ENCODE assay signal across 8 cellular contexts in genomic region chr17:7394452-7395191, GRCh38. TPM values are rescaled to one million over a fixed set of nuclear protein-coding genes. Genes with fewer than 3 reads are reported as not detected.
DNase-seq lines count a peak whose midpoint lies in the region; ATAC-seq and TF ChIP-seq lines count a peak whose summit lies in the region.

Gene PLSCR3 (minus strand): TSS chr17:7394525. CDS start chr17:7394110, 415 bp downstream.

- TF ChIP-seq CTCF in Calu3 (IDR thresholded peaks at IDR 0.05; ENCODE audit: unreplicated experiment) (peak; percentile 35), fibroblast of mammary gland (conservative IDR thresholded peaks at IDR 0.05; ENCODE audit: control insufficient read depth, insufficient read depth, low read depth, low read length) (peak; percentile 32), natural killer cell (IDR thresholded peaks at IDR 0.05) (no peak)

- H3K36me3 Mint-ChIP-seq in Calu3 (ENCODE audit: insufficient read depth, unreplicated experiment), result peaks cover 20% of the 10 kb centered on the region
- peaks cover 25% of the 10 kb centered on the region for H3K36me3 Mint-ChIP-seq in activated T-helper 2 cell treated with anti-CD3 and anti-CD28 coated beads, Interferon-gamma antibody, Interleukin-2, Interleukin-4, amounts not matched to agents 10 μg/mL and 5 μg/mL and 100 μg/mL, durations not matched to agents 14 hours and 24 hours and 36 hours (ENCODE audit: low read depth)
- H3K36me3 Mint-ChIP-seq in natural killer cell, result no peaks in the 10 kb centered on the region
- H3K36me3 Mint-ChIP-seq in stimulated activated naive B cell treated with anti-CD40 and anti-IgM and Interleukin-4, amounts not matched to agents 10 μg/mL and 1 μg/mL and 100 μg/mL, for 72 hours, result peaks cover 22 to 34% of the 10 kb centered on the region in 2 donors

- H3K9me3 ChIP-seq in HUES6 (ENCODE audit: control insufficient read depth, insufficient read depth, low read depth, low read length), result no peaks in the 10 kb centered on the region

- H3K4me3 ChIP-seq in HUES6 (ENCODE audit: low read depth, low read length) (peak within 1 kb of the TSS; percentile 66), fibroblast of mammary gland (ENCODE audit: control insufficient read depth, low read depth, low read length) (peak within 1 kb of the TSS; percentile 82)

- H3K4me3 Mint-ChIP-seq in Calu3 (ENCODE audit: low read depth, unreplicated experiment) (peak within 1 kb of the TSS; percentile 82), natural killer cell (peak within 1 kb of the TSS; percentile 96)
- H3K4me3 Mint-ChIP-seq in activated T-helper 2 cell treated with anti-CD3 and anti-CD28 coated beads, Interferon-gamma antibody, Interleukin-2, Interleukin-4, amounts not matched to agents 10 μg/mL and 5 μg/mL and 100 μg/mL, durations not matched to agents 14 hours and 24 hours and 36 hours (ENCODE audit: low read depth), result peak within 1 kb of the TSS; percentile 94
- H3K4me3 Mint-ChIP-seq in stimulated activated naive B cell treated with anti-CD40 and anti-IgM and Interleukin-4, amounts not matched to agents 10 μg/mL and 1 μg/mL and 100 μg/mL, for 72 hours, result peak within 1 kb of the TSS; percentile 79 to 99

- peak; percentile 65 for ATAC-seq in GM21367 (IDR thresholded peaks at IDR 0.05; ENCODE audit: unreplicated experiment)
- ATAC-seq in natural killer cell, result peak; percentile 88 to 96 (median 89)
- peak; percentile 89 to 90 for ATAC-seq in stimulated activated naive B cell treated with anti-CD40 and anti-IgM and Interleukin-4, amounts not matched to agents 10 μg/mL and 1 μg/mL and 100 μg/mL, for 72 hours (replicated peaks)

- H3K4me1 ChIP-seq in HUES6 (ENCODE audit: control insufficient read depth, insufficient read depth, low read length), result peaks cover 11% of the 10 kb centered on the region; the same call in 1 of the 2 replicates

- peak within 1 kb of the TSS; percentile 35 for H3K27ac Mint-ChIP-seq in Calu3 (ENCODE audit: unreplicated experiment)
- H3K27ac Mint-ChIP-seq in activated T-helper 2 cell treated with anti-CD3 and anti-CD28 coated beads, Interferon-gamma antibody, Interleukin-2, Interleukin-4, amounts not matched to agents 10 μg/mL and 5 μg/mL and 100 μg/mL, durations not matched to agents 14 hours and 24 hours and 36 hours, result peak within 1 kb of the TSS; percentile 91
- peak within 1 kb of the TSS; percentile 91 for H3K27ac Mint-ChIP-seq in natural killer cell
- peak within 1 kb of the TSS; percentile 99 for H3K27ac Mint-ChIP-seq in stimulated activated naive B cell treated with anti-CD40 and anti-IgM and Interleukin-4, amounts not matched to agents 10 μg/mL and 1 μg/mL and 100 μg/mL, for 72 hours

- H3K27me3 ChIP-seq in HUES6 (ENCODE audit: control insufficient read depth, insufficient read depth, low read length), result no peaks in the 10 kb centered on the region

- CTCF ChIA-PET in Calu3 (lab: Charles Lee), result interaction anchor here (0.6 to 1.4 kb wide), 4 partner anchors 9 to 136 kb away, joined by 3 to 6 read pairs (median 4); partner anchors contain the start of gene TMEM256

- peaks cover 26% of the 10 kb centered on the region for H3K36me3 ChIP-seq in HUES6 (ENCODE audit: control insufficient read depth, insufficient read depth, low read length)

- intact Hi-C loops in Calu3 (cut with micrococcal nuclease; ENCODE audit: unreplicated experiment), result no loop called here
- intact Hi-C loops in activated T-helper 2 cell treated with anti-CD3 and anti-CD28 coated beads, Interferon-gamma antibody, Interleukin-2, Interleukin-4, amounts not matched to agents 10 μg/mL and 5 μg/mL and 100 μg/mL, durations not matched to agents 14 hours and 24 hours and 36 hours (cut with micrococcal nuclease), result loop anchor here (1.0 to 5.0 kb wide), 2 partner anchors 10 to 42 kb away; partner anchors contain the start of genes KCTD11 and TMEM256
- intact Hi-C loops in natural killer cell (cut with micrococcal nuclease), result loop anchor here (1.0 kb wide), 1 partner anchor 10 kb away; the partner anchor contains the start of gene TMEM256

- H3K4me1 Mint-ChIP-seq in Calu3 (ENCODE audit: low read depth, unreplicated experiment) (peaks cover 8% of the 10 kb centered on the region), natural killer cell (peaks cover 9 to 20% of the 10 kb centered on the region in 2 donors)
- H3K4me1 Mint-ChIP-seq in activated T-helper 2 cell treated with anti-CD3 and anti-CD28 coated beads, Interferon-gamma antibody, Interleukin-2, Interleukin-4, amounts not matched to agents 10 μg/mL and 5 μg/mL and 100 μg/mL, durations not matched to agents 14 hours and 24 hours and 36 hours (ENCODE audit: low read depth), result peaks cover 15% of the 10 kb centered on the region
- H3K4me1 Mint-ChIP-seq in stimulated activated naive B cell treated with anti-CD40 and anti-IgM and Interleukin-4, amounts not matched to agents 10 μg/mL and 1 μg/mL and 100 μg/mL, for 72 hours, result peaks cover 13 to 22% of the 10 kb centered on the region in 2 donors

- BruUV-seq in Calu3 (replicated peaks; lab: Mats Ljungman, UMichigan), result no TSS peak

- no peaks in the 10 kb centered on the region for H3K27me3 Mint-ChIP-seq in Calu3 (ENCODE audit: unreplicated experiment)
- H3K27me3 Mint-ChIP-seq in activated T-helper 2 cell treated with anti-CD3 and anti-CD28 coated beads, Interferon-gamma antibody, Interleukin-2, Interleukin-4, amounts not matched to agents 10 μg/mL and 5 μg/mL and 100 μg/mL, durations not matched to agents 14 hours and 24 hours and 36 hours (ENCODE audit: low read depth), result no peaks in the 10 kb centered on the region
- H3K27me3 Mint-ChIP-seq in natural killer cell (ENCODE audit: low read depth in 2 of 2), result no peaks in the 10 kb centered on the region
- no peaks in the 10 kb centered on the region for H3K27me3 Mint-ChIP-seq in stimulated activated naive B cell treated with anti-CD40 and anti-IgM and Interleukin-4, amounts not matched to agents 10 μg/mL and 1 μg/mL and 100 μg/mL, for 72 hours

- H3K27ac ChIP-seq in HUES6 (ENCODE audit: low read depth, low read length), result no peak within 1 kb of the TSS

- H3K9me3 Mint-ChIP-seq in Calu3 (ENCODE audit: low read depth, unreplicated experiment), result no peaks in the 10 kb centered on the region
- H3K9me3 Mint-ChIP-seq in activated T-helper 2 cell treated with anti-CD3 and anti-CD28 coated beads, Interferon-gamma antibody, Interleukin-2, Interleukin-4, amounts not matched to agents 10 μg/mL and 5 μg/mL and 100 μg/mL, durations not matched to agents 14 hours and 24 hours and 36 hours, result no peaks in the 10 kb centered on the region
- no peaks in the 10 kb centered on the region for H3K9me3 Mint-ChIP-seq in natural killer cell
- no peaks in the 10 kb centered on the region for H3K9me3 Mint-ChIP-seq in stimulated activated naive B cell treated with anti-CD40 and anti-IgM and Interleukin-4, amounts not matched to agents 10 μg/mL and 1 μg/mL and 100 μg/mL, for 72 hours

- peak within 1 kb of the TSS; percentile 40 for H3K9ac ChIP-seq in HUES6 (ENCODE audit: low read length)

- DNase-seq in Calu3 (peak; percentile 86), RPMI8226 (peak; percentile 87), fibroblast of mammary gland (ENCODE audit: low read depth) (peak; percentile 80), natural killer cell (peak; percentile 86)
- peak; percentile 80 for DNase-seq in activated T-helper 2 cell treated with anti-CD3 and anti-CD28 coated beads, Interferon-gamma antibody, Interleukin-2, Interleukin-4, amounts not matched to agents 10 μg/mL and 5 μg/mL and 100 μg/mL, durations not matched to agents 14 hours and 24 hours and 36 hours (ENCODE audit: low spot score)
- peak; percentile 83 for DNase-seq in stimulated activated naive B cell treated with anti-CD40 and anti-IgM and Interleukin-4, amounts not matched to agents 10 μg/mL and 1 μg/mL and 100 μg/mL, for 72 hours

RNA-seq across cellular contexts. Expression of gene PLSCR3, which starts in this region (rescaled TPM):
- total RNA-seq in Calu3 (2022) (21.9 and 26.3 TPM in 2 replicates), natural killer cell (10 to 100 TPM; 38.2 to 57.8 (median 47.0) TPM)
- total RNA-seq in activated T-helper 2 cell treated with anti-CD3 and anti-CD28 coated beads, Interferon-gamma antibody, Interleukin-2, Interleukin-4, amounts not matched to agents 10 μg/mL and 5 μg/mL and 100 μg/mL, durations not matched to agents 14 hours and 24 hours and 36 hours, result 75.4 and 76.2 TPM in 2 replicates

Comparison
In these comparisons a context has a peak if more than half of its experiments do, and no peak if none do; other contexts are left out.
1. H3K27ac Mint-ChIP-seq: peak in every context shown above with its lines; median percentile 99 in stimulated activated naive B cell treated with anti-CD40 and anti-IgM and Interleukin-4, amounts not matched to agents 10 μg/mL and 1 μg/mL and 100 μg/mL, for 72 hours; 91 in activated T-helper 2 cell treated with anti-CD3 and anti-CD28 coated beads, Interferon-gamma antibody, Interleukin-2, Interleukin-4, amounts not matched to agents 10 μg/mL and 5 μg/mL and 100 μg/mL, durations not matched to agents 14 hours and 24 hours and 36 hours; 91 in natural killer cell; 35 in Calu3.